In the genomic region with DNA sequence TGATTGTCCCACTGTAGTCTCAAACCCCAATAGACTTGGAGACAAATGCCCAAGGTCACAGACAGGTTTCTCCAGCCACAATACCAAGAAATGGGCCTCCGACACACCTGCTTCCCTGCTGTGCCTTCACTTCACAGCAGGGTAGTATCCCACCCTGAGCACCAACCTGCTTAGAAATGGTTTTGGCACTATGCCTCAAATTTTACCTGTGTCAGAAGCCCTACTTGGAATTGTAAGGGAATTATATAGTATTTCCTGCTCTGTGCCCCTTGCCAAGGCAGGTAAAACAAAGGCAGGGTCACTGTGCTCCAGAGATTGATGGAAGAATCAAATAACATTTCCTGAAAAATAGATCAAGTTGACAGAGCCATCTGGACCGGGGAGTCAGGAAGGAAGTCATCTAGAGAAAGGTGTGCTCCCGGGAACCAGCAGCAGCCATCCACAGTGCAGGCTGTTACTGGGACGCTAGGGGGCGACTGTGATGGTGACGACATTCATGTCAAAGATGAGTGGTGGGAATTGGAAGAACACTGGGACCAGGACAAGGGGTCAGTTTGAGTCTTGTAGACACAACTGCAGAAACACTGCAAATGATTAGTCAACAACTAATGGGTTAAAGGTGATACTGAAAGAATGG, we compare ENCODE assay signal across 12 cellular contexts.
A peak's percentile ranks its signal among the peaks of the same experiment; 100 is the strongest.
DNase-seq lines count a peak whose midpoint lies in the region; ATAC-seq, FAIRE-seq and TF ChIP-seq lines count a peak whose summit lies in the region.
"Had no signal": no experiment of that assay in that cellular context is flagged by ENCODE, and none has a peak within 500 bp of the region (broad histone marks: within the 10 kb centered on the region; RNA-seq: fewer than 3 reads in every experiment).

No MANE protein-coding gene starts in this region.

- in situ Hi-C loops in HepG2 (cut with HindIII; ENCODE audit: extremely low pct_ligation_motif_present, low pct_unique_long_range_greater_than_20kb) = no loop called here
- in situ Hi-C loops in KBM-7 (cut with MboI; ENCODE audit: low pct_unique_long_range_greater_than_20kb, low sequenced_read_pairs) = no loop called here

- FAIRE-seq in HepG2 (lab: Jason Lieb, UNC) = no peak
- FAIRE-seq: endometrium had no signal

- H3K27me3 ChIP-seq in HepG2 (ENCODE audit: control insufficient read depth in 1 of 2, insufficient read depth in 2 of 2, low read length in 2 of 2) (peaks cover 0 to 6% of the 10 kb centered on the region in 2 experiments; a peak in 2 of 5 replicates), right lobe of liver (no peaks in the 10 kb centered on the region)

- BruUV-seq in HepG2 (replicated peaks; lab: Mats Ljungman, UMichigan) = no TSS peak

- WGBS in HepG2 (ENCODE audit: low lambda C conversion rate) = 3% methylated on average over 6 of the region's 6 CpGs
- 26% methylated on average over 6 of the region's 6 CpGs for WGBS in right lobe of liver (ENCODE audit: insufficient coverage, low coverage, low lambda C conversion rate, missing lambda C conversion rate)

- H4K20me1 ChIP-seq in HepG2 (ENCODE audit: insufficient read depth, low read length) = no peaks in the 10 kb centered on the region

- no peak overlapping the region for H3K27ac Mint-ChIP-seq in chondrocyte (ENCODE audit: unreplicated experiment)
- no peak overlapping the region for H3K27ac Mint-ChIP-seq in T-helper 2 cell treated with Interferon-gamma antibody and Interleukin-4, amounts not matched to agents 5 μg/mL and 100 μg/mL, for 36 hours
- H3K27ac Mint-ChIP-seq: CD8-positive, alpha-beta T cell had no signal

- intact Hi-C loops in HepG2 (cut with micrococcal nuclease; ENCODE audit: unreplicated experiment) = no loop called here
- intact Hi-C loops in right lobe of liver (cut with DNase I) = no loop called here

- H2AFZ ChIP-seq in HepG2 (ENCODE audit: low read length) = no peak overlapping the region

- H3K9me3 ChIP-seq in HepG2 (ENCODE audit: low read length) (no peaks in the 10 kb centered on the region), right lobe of liver (no peaks in the 10 kb centered on the region)

- H3K36me3 ChIP-seq in HepG2 (replicated peaks in 1 of 2; ENCODE audit: control insufficient read depth in 1 of 2, insufficient read depth in 2 of 2, low read length in 2 of 2) (no peaks in the 10 kb centered on the region), right lobe of liver (no peaks in the 10 kb centered on the region)

- no peak overlapping the region for H3K4me2 ChIP-seq in HepG2 (ENCODE audit: low read depth, low read length)

- CTCF ChIA-PET in HepG2 (lab: Yijun Ruan, JAX; ENCODE audit: low intra/inter-chr PET ratio, low total read pairs) = no interaction called here

- no peaks in the 10 kb centered on the region for H3K27me3 Mint-ChIP-seq in chondrocyte (ENCODE audit: low read depth)
- H3K27me3 Mint-ChIP-seq in T-helper 2 cell treated with Interferon-gamma antibody and Interleukin-4, amounts not matched to agents 5 μg/mL and 100 μg/mL, for 36 hours (ENCODE audit: low read depth) = peaks cover 11% of the 10 kb centered on the region

- no peak overlapping the region for H3K9ac ChIP-seq in HepG2 (ENCODE audit: insufficient read depth, low read depth, low read length)

- no peak for TF ChIP-seq EP300 in HepG2 (IDR thresholded peaks at IDR 0.05; ENCODE audit: low read depth in 2 of 2, low read length in 2 of 2)
- TF ChIP-seq EP300 in HepG2 (CRISPR knock-in tag; IDR thresholded peaks at IDR 0.05; ENCODE audit: borderline replicate concordance) = no peak

- no peaks in the 10 kb centered on the region for H3K9me3 Mint-ChIP-seq in chondrocyte (ENCODE audit: low read depth)
- H3K9me3 Mint-ChIP-seq in T-helper 2 cell treated with Interferon-gamma antibody and Interleukin-4, amounts not matched to agents 5 μg/mL and 100 μg/mL, for 36 hours = no peaks in the 10 kb centered on the region
- H3K9me3 Mint-ChIP-seq: CD8-positive, alpha-beta T cell had no signal

- peaks cover 7% of the 10 kb centered on the region for H3K4me1 Mint-ChIP-seq in chondrocyte (ENCODE audit: low read depth)
- peaks cover 2% of the 10 kb centered on the region for H3K4me1 Mint-ChIP-seq in T-helper 2 cell treated with Interferon-gamma antibody and Interleukin-4, amounts not matched to agents 5 μg/mL and 100 μg/mL, for 36 hours (ENCODE audit: low read depth)

- TF ChIP-seq CTCF in HepG2 (CRISPR knock-in tag; IDR thresholded peaks at IDR 0.05) = 0 out of 2 replicates have a peak, but pooled peaks have one; percentile 27
- peak in 2 of 4 donors; percentile 10 to 17 for TF ChIP-seq CTCF in right lobe of liver (IDR thresholded peaks at IDR 0.05)
- TF ChIP-seq CTCF in chondrocyte (IDR thresholded peaks at IDR 0.05) = peak; percentile 57

- no peak for TF ChIP-seq POLR2A in HepG2 (IDR thresholded peaks at IDR 0.05; ENCODE audit: insufficient read depth in 1 of 2, low read depth in 2 of 2, low read length in 2 of 2)
- TF ChIP-seq POLR2A in right lobe of liver (IDR thresholded peaks at IDR 0.05) = no peak

- H3K79me2 ChIP-seq in HepG2 (ENCODE audit: insufficient read depth, low read length) = no peaks in the 10 kb centered on the region

- ATAC-seq in HepG2 = peak; percentile 47; the same call in 1 of the 3 replicates
- no peak for ATAC-seq in right lobe of liver
- ATAC-seq in HG02870 (IDR thresholded peaks at IDR 0.05; ENCODE audit: unreplicated experiment) = no peak
- ATAC-seq: CD8-positive, alpha-beta T cell; left lobe of liver had no signal

- no peaks in the 10 kb centered on the region for H3K36me3 Mint-ChIP-seq in chondrocyte (ENCODE audit: low read depth)
- no peaks in the 10 kb centered on the region for H3K36me3 Mint-ChIP-seq in T-helper 2 cell treated with Interferon-gamma antibody and Interleukin-4, amounts not matched to agents 5 μg/mL and 100 μg/mL, for 36 hours (ENCODE audit: low read depth)
- H3K36me3 Mint-ChIP-seq: CD8-positive, alpha-beta T cell had no signal

- H3K27ac ChIP-seq in HepG2 (ENCODE audit: extremely low read length, insufficient read depth, low read length) (no peak overlapping the region), right lobe of liver (no peak overlapping the region)

- DNase-seq in HepG2 (ENCODE audit: low spot score) = peak; percentile 15
- DNase-seq in right lobe of liver = no peak
- peak; percentile 8 for DNase-seq in KBM-7
- no peak for DNase-seq in chondrocyte (ENCODE audit: low spot score)
- DNase-seq in stimulated activated CD4-positive, alpha-beta T cell treated with anti-CD3 and anti-CD28 coated beads, Interleukin-4, amount 100 ng/mL, for 48 hours (ENCODE audit: low read depth in 2 of 2) = peak; percentile 17 to 19
- no peak for DNase-seq in SW 1271 (lab: John Stamatoyannopoulos, UW)
- DNase-seq in T-helper 2 cell treated with Interferon-gamma antibody and Interleukin-4, amounts not matched to agents 5 μg/mL and 100 μg/mL, for 36 hours (ENCODE audit: low spot score) = no peak
- DNase-seq: CD8-positive, alpha-beta T cell; NCI-H187 had no signal

- no peak for TF ChIP-seq RAD21 in HepG2 (CRISPR knock-in tag; IDR thresholded peaks at IDR 0.05)

- POLR2A ChIA-PET in HepG2 (lab: Yijun Ruan, JAX) = no interaction called here

- H3K4me1 ChIP-seq in HepG2 (ENCODE audit: insufficient read depth, low read length) (no peaks in the 10 kb centered on the region), right lobe of liver (no peaks in the 10 kb centered on the region)

- no peak overlapping the region for H3K4me3 Mint-ChIP-seq in chondrocyte (ENCODE audit: unreplicated experiment)
- H3K4me3 Mint-ChIP-seq in T-helper 2 cell treated with Interferon-gamma antibody and Interleukin-4, amounts not matched to agents 5 μg/mL and 100 μg/mL, for 36 hours = no peak overlapping the region
- H3K4me3 Mint-ChIP-seq: CD8-positive, alpha-beta T cell had no signal

- H3K4me3 ChIP-seq in HepG2 (replicated peaks in 1 of 3; ENCODE audit: insufficient read depth in 1 of 3, low read depth in 2 of 3, low read length in 3 of 3) (no peak overlapping the region), right lobe of liver (no peak overlapping the region)

TF ChIP-seq in HepG2, 621 proteins besides CTCF, POLR2A, EP300 and RAD21:
- 0 out of 2 replicates have a peak, but pooled peaks have one; percentile 12 for TF ChIP-seq CREB1 (IDR thresholded peaks at IDR 0.05)
- no peak for TF ChIP-seq CREB1 (CRISPR knock-in tag; IDR thresholded peaks at IDR 0.05)
- TF ChIP-seq ZNF280B (CRISPR knock-in tag; IDR thresholded peaks at IDR 0.05; ENCODE audit: borderline replicate concordance) = no peak
- no peak for TF ChIP-seq ZNF570 (CRISPR knock-in tag; IDR thresholded peaks at IDR 0.05; ENCODE audit: borderline replicate concordance)

Comparison
In these comparisons a context has a peak if more than half of its experiments do, and no peak if none do; other contexts are left out.
1. DNase-seq: peak in HepG2 (single experiment), KBM-7 (single experiment) and stimulated activated CD4-positive, alpha-beta T cell treated with anti-CD3 and anti-CD28 coated beads, Interleukin-4, amount 100 ng/mL, for 48 hours (2 of 2); none in right lobe of liver (0 of 3), chondrocyte (single experiment), SW 1271 (0 of 2) and T-helper 2 cell treated with Interferon-gamma antibody and Interleukin-4, amounts not matched to agents 5 μg/mL and 100 μg/mL, for 36 hours (single experiment).